ENCODE assay signal across 20 cellular contexts in genomic region chr1:182875889-182876288, GRCh38. TPM values are rescaled to one million over a fixed set of nuclear protein-coding genes. Genes with fewer than 3 reads are reported as not detected.
A peak's percentile ranks its signal among the peaks of the same experiment; 100 is the strongest.
DNase-seq lines count a peak whose midpoint lies in the region; ATAC-seq and TF ChIP-seq lines count a peak whose summit lies in the region.
"Had no signal": no experiment of that assay in that cellular context is flagged by ENCODE, and none has a peak within 500 bp of the region (broad histone marks: within the 10 kb centered on the region; RNA-seq: fewer than 3 reads in every experiment).

No MANE protein-coding gene starts in this region.

- intact Hi-C loops in activated CD4-positive, alpha-beta T cell treated with anti-CD3 and anti-CD28 coated beads for 36 hours (cut with DNase I, micrococcal nuclease): loop anchor here (5.0 to 10.0 kb wide), 2 partner anchors 34 to 669 kb away; no protein-coding TSS in a partner anchor

- H3K4me1 Mint-ChIP-seq in activated CD4-positive, alpha-beta T cell treated with anti-CD3 and anti-CD28 coated beads for 36 hours: peaks cover 40% of the 10 kb centered on the region
- H3K4me1 Mint-ChIP-seq in activated naive CD4-positive, alpha-beta T cell treated with anti-CD3 and anti-CD28 coated beads, Interleukin-2, amount 50 U/mL, for 24 hours: peaks cover 34% of the 10 kb centered on the region
- peaks cover 3 to 4% of the 10 kb centered on the region in 2 donors for H3K4me1 Mint-ChIP-seq in stimulated activated naive B cell treated with anti-CD40 and anti-IgM and Interleukin-4, amounts not matched to agents 10 μg/mL and 1 μg/mL and 100 μg/mL, for 72 hours
- H3K4me1 Mint-ChIP-seq: H9 had no signal

- H3K9me3 Mint-ChIP-seq in activated CD4-positive, alpha-beta T cell treated with anti-CD3 and anti-CD28 coated beads for 36 hours (ENCODE audit: low read depth): no peaks in the 10 kb centered on the region
- H3K9me3 Mint-ChIP-seq in activated naive CD4-positive, alpha-beta T cell treated with anti-CD3 and anti-CD28 coated beads, Interleukin-2, amount 50 U/mL, for 24 hours: no peaks in the 10 kb centered on the region
- H3K9me3 Mint-ChIP-seq in stimulated activated naive B cell treated with anti-CD40 and anti-IgM and Interleukin-4, amounts not matched to agents 10 μg/mL and 1 μg/mL and 100 μg/mL, for 72 hours: no peaks in the 10 kb centered on the region
- H3K9me3 Mint-ChIP-seq: CD8-positive, alpha-beta T cell; H9 had no signal

- no peak overlapping the region for H3K4me3 Mint-ChIP-seq in activated CD4-positive, alpha-beta T cell treated with anti-CD3 and anti-CD28 coated beads for 36 hours
- no peak overlapping the region for H3K4me3 Mint-ChIP-seq in activated naive CD4-positive, alpha-beta T cell treated with anti-CD3 and anti-CD28 coated beads, Interleukin-2, amount 50 U/mL, for 24 hours
- H3K4me3 Mint-ChIP-seq in stimulated activated naive B cell treated with anti-CD40 and anti-IgM and Interleukin-4, amounts not matched to agents 10 μg/mL and 1 μg/mL and 100 μg/mL, for 72 hours: no peak overlapping the region
- H3K4me3 Mint-ChIP-seq: CD8-positive, alpha-beta T cell; H9 had no signal

- H3K36me3 Mint-ChIP-seq in activated CD4-positive, alpha-beta T cell treated with anti-CD3 and anti-CD28 coated beads for 36 hours (ENCODE audit: low read depth): peaks cover 87% of the 10 kb centered on the region
- peaks cover 43% of the 10 kb centered on the region for H3K36me3 Mint-ChIP-seq in activated naive CD4-positive, alpha-beta T cell treated with anti-CD3 and anti-CD28 coated beads, Interleukin-2, amount 50 U/mL, for 24 hours
- peaks cover 44 to 66% of the 10 kb centered on the region in 2 donors for H3K36me3 Mint-ChIP-seq in stimulated activated naive B cell treated with anti-CD40 and anti-IgM and Interleukin-4, amounts not matched to agents 10 μg/mL and 1 μg/mL and 100 μg/mL, for 72 hours

- no peaks in the 10 kb centered on the region for H3K27me3 Mint-ChIP-seq in activated CD4-positive, alpha-beta T cell treated with anti-CD3 and anti-CD28 coated beads for 36 hours
- H3K27me3 Mint-ChIP-seq in activated naive CD4-positive, alpha-beta T cell treated with anti-CD3 and anti-CD28 coated beads, Interleukin-2, amount 50 U/mL, for 24 hours: no peaks in the 10 kb centered on the region
- no peaks in the 10 kb centered on the region for H3K27me3 Mint-ChIP-seq in stimulated activated naive B cell treated with anti-CD40 and anti-IgM and Interleukin-4, amounts not matched to agents 10 μg/mL and 1 μg/mL and 100 μg/mL, for 72 hours

- no peak for ATAC-seq in activated CD4-positive, alpha-beta T cell treated with anti-CD3 and anti-CD28 coated beads for 36 hours
- ATAC-seq in stimulated activated naive B cell treated with anti-CD40 and anti-IgM and Interleukin-4, amounts not matched to agents 10 μg/mL and 1 μg/mL and 100 μg/mL, for 72 hours (replicated peaks): no peak
- ATAC-seq: CD8-positive, alpha-beta T cell had no signal

- H3K4me3 ChIP-seq in epithelial cell of esophagus (ENCODE audit: low read length): no peak overlapping the region
- H3K4me3 ChIP-seq: BLaER1 treated with 17β-estradiol and CSF1 and Interleukin-3, amounts not matched to agents 10 nM and 100 nM; PC-9 had no signal

- no peak for DNase-seq in activated CD4-positive, alpha-beta T cell treated with anti-CD3 and anti-CD28 coated beads for 36 hours
- DNase-seq in activated CD4-positive, alpha-beta T cell treated with anti-CD3 and anti-CD28 coated beads, Interleukin-2, amount 50 U/mL, for 48 hours: no peak
- no peak for DNase-seq in activated naive CD4-positive, alpha-beta T cell treated with Interleukin-2 at 50 U/mL for 16 hours
- peak; percentile 52 for DNase-seq in epithelial cell of esophagus (ENCODE audit: low read depth)
- no peak for DNase-seq in stimulated activated naive B cell treated with anti-CD40 and anti-IgM and Interleukin-4, amounts not matched to agents 10 μg/mL and 1 μg/mL and 100 μg/mL, for 72 hours
- no peak for DNase-seq in DMS 273 (lab: John Stamatoyannopoulos, UW; ENCODE audit: unreplicated experiment)
- DNase-seq in kidney glomerular epithelial cell (lab: John Stamatoyannopoulos, UW): no peak
- DNase-seq: ACHN; CD8-positive, alpha-beta T cell; H9; NCI-H1092 treated with DMSO at 0.1 percent for 48 hours; NCI-H146; NCI-H2029; NCI-H226; NCI-H510A treated with DMSO at 0.1 percent for 48 hours; NCI-H748 treated with DMSO at 0.1 percent for 48 hours; PC-9; SHP77 treated with DMSO at 0.1 percent for 48 hours had no signal

- no peak for TF ChIP-seq CTCF in epithelial cell of esophagus (IDR thresholded peaks at IDR 0.05; ENCODE audit: insufficient read depth, low read depth, low read length, missing control alignments)

- CTCF ChIA-PET in activated CD4-positive, alpha-beta T cell treated with anti-CD3 and anti-CD28 coated beads for 36 hours (lab: Charles Lee): interaction anchor here (1.4 to 1.6 kb wide), 2 partner anchors 8 to 13 kb away, joined by 4 read pairs; no protein-coding TSS in a partner anchor

- POLR2A ChIA-PET in activated CD4-positive, alpha-beta T cell treated with anti-CD3 and anti-CD28 coated beads for 36 hours (lab: Charles Lee): no interaction called here

- H3K27ac Mint-ChIP-seq in activated CD4-positive, alpha-beta T cell treated with anti-CD3 and anti-CD28 coated beads for 36 hours: peak overlapping the region; percentile 56
- H3K27ac Mint-ChIP-seq in activated naive CD4-positive, alpha-beta T cell treated with anti-CD3 and anti-CD28 coated beads, Interleukin-2, amount 50 U/mL, for 24 hours: peak overlapping the region; percentile 72
- peak overlapping the region; percentile 9 for H3K27ac Mint-ChIP-seq in stimulated activated naive B cell treated with anti-CD40 and anti-IgM and Interleukin-4, amounts not matched to agents 10 μg/mL and 1 μg/mL and 100 μg/mL, for 72 hours
- H3K27ac Mint-ChIP-seq: CD8-positive, alpha-beta T cell had no signal

RNA-seq across cellular contexts. Expression of gene DHX9, which starts 36.7 kb away (rescaled TPM):
- total RNA-seq in activated CD4-positive, alpha-beta T cell treated with anti-CD3 and anti-CD28 coated beads for 36 hours: 100 to 1,000 TPM; 244 to 255 TPM

Comparison
In these comparisons a context has a peak if more than half of its experiments do, and no peak if none do; other contexts are left out.
1. H3K27ac Mint-ChIP-seq: peak in every context shown above with its lines; median percentile 72 in activated naive CD4-positive, alpha-beta T cell treated with anti-CD3 and anti-CD28 coated beads, Interleukin-2, amount 50 U/mL, for 24 hours; 56 in activated CD4-positive, alpha-beta T cell treated with anti-CD3 and anti-CD28 coated beads for 36 hours; 9 in stimulated activated naive B cell treated with anti-CD40 and anti-IgM and Interleukin-4, amounts not matched to agents 10 μg/mL and 1 μg/mL and 100 μg/mL, for 72 hours.